14 cellular contexts compared by ENCODE assay signal in genomic region chr5:43315697-43316096, GRCh38. TPM values are rescaled to one million over a fixed set of nuclear protein-coding genes. Genes with fewer than 3 reads are reported as not detected.
A peak's percentile ranks its signal among the peaks of the same experiment; 100 is the strongest.
DNase-seq lines count a peak whose midpoint lies in the region; ATAC-seq and TF ChIP-seq lines count a peak whose summit lies in the region.
"Had no signal": no experiment of that assay in that cellular context is flagged by ENCODE, and none has a peak within 500 bp of the region (broad histone marks: within the 10 kb centered on the region; RNA-seq: fewer than 3 reads in every experiment).

No MANE protein-coding gene starts in this region.

- H3K79me2 ChIP-seq in mammary epithelial cell (ENCODE audit: insufficient read depth, low read length): peaks cover 25% of the 10 kb centered on the region

- no TSS peak for BruUV-seq in mammary epithelial cell (replicated peaks; lab: Mats Ljungman, UMichigan)

- dilution Hi-C loops in mammary epithelial cell (cut with HindIII; ENCODE audit: low sequenced_read_pairs): no loop called here

- intact Hi-C loops in mammary epithelial cell (cut with micrococcal nuclease) (loop anchor here (10.0 kb wide), 1 partner anchor 169 kb away; the partner anchor contains the start of gene TMEM267), breast epithelium (cut with DNase I; ENCODE audit: low total_unique reads) (no loop called here)
- intact Hi-C loops in activated CD4-positive, alpha-beta memory T cell treated with anti-CD3 and anti-CD28 coated beads for 36 hours (cut with micrococcal nuclease): loop anchor here (1.0 to 5.0 kb wide), 6 partner anchors 11 to 1492 kb away; partner anchors contain the start of genes MRPS30 and PAIP1

- H3K36me3 Mint-ChIP-seq in activated CD4-positive, alpha-beta memory T cell treated with anti-CD3 and anti-CD28 coated beads for 36 hours: peaks cover 35% of the 10 kb centered on the region
- H3K36me3 Mint-ChIP-seq in endodermal cell (ENCODE audit: low read depth): peaks cover 8% of the 10 kb centered on the region

- no peak for TF ChIP-seq POLR2A in breast epithelium (IDR thresholded peaks at IDR 0.05)

- TF ChIP-seq CTCF in mammary epithelial cell (conservative IDR thresholded peaks at IDR 0.05 in 1 of 2, IDR thresholded peaks at IDR 0.05 in 1 of 2; ENCODE audit: extremely low read depth in 1 of 2, insufficient read depth in 1 of 2, low read depth in 1 of 2, low read length in 2 of 2) (no peak), breast epithelium (IDR thresholded peaks at IDR 0.05) (no peak), endodermal cell (conservative IDR thresholded peaks at IDR 0.05) (no peak)

- H3K9me3 ChIP-seq in mammary epithelial cell (replicated peaks; ENCODE audit: insufficient read depth, low read length) (no peaks in the 10 kb centered on the region), breast epithelium (no peaks in the 10 kb centered on the region), endodermal cell (ENCODE audit: control insufficient read depth, low read length) (no peaks in the 10 kb centered on the region)
- H3K9me3 ChIP-seq: HAP-1 had no signal

- peaks cover 15% of the 10 kb centered on the region for H4K20me1 ChIP-seq in mammary epithelial cell (ENCODE audit: insufficient read depth, low read length)

- H3K4me1 Mint-ChIP-seq in activated CD4-positive, alpha-beta memory T cell treated with anti-CD3 and anti-CD28 coated beads for 36 hours (ENCODE audit: low read depth): peaks cover 51% of the 10 kb centered on the region
- peaks cover 22% of the 10 kb centered on the region for H3K4me1 Mint-ChIP-seq in endodermal cell

- H3K9me3 Mint-ChIP-seq in activated CD4-positive, alpha-beta memory T cell treated with anti-CD3 and anti-CD28 coated beads for 36 hours: peaks cover 18% of the 10 kb centered on the region
- no peaks in the 10 kb centered on the region for H3K9me3 Mint-ChIP-seq in endodermal cell

- H3K4me3 ChIP-seq in mammary epithelial cell (replicated peaks in 1 of 3; ENCODE audit: insufficient read depth in 1 of 3, low read depth in 2 of 3, low read length in 3 of 3) (no peak overlapping the region), breast epithelium (no peak overlapping the region), endodermal cell (ENCODE audit: low read length) (peak overlapping the region; percentile 46)
- H3K4me3 ChIP-seq: HAP-1 had no signal

- peak overlapping the region; percentile 54 for H3K27ac ChIP-seq in mammary epithelial cell (ENCODE audit: insufficient read depth, low read depth, low read length)
- no peak overlapping the region for H3K27ac ChIP-seq in breast epithelium
- no peak overlapping the region for H3K27ac ChIP-seq in endodermal cell (ENCODE audit: low read depth, low read length)
- H3K27ac ChIP-seq: parathyroid adenoma had no signal

- ATAC-seq in stimulated activated naive CD8-positive, alpha-beta T cell treated with anti-CD3 and anti-CD28 coated beads, Interleukin-15, Interleukin-2, amounts not matched to agents 100 U/mL and 50 U/mL, for 24 hours: no peak
- ATAC-seq in HG02759 (IDR thresholded peaks at IDR 0.05; ENCODE audit: unreplicated experiment) (no peak), esophagus mucosa (no peak)
- ATAC-seq: left colon had no signal

- no peak overlapping the region for H2AFZ ChIP-seq in mammary epithelial cell (ENCODE audit: low read depth, low read length)
- H2AFZ ChIP-seq: parathyroid adenoma had no signal

- H3K27me3 ChIP-seq in mammary epithelial cell (ENCODE audit: insufficient read depth, low read length) (no peaks in the 10 kb centered on the region), breast epithelium (no peaks in the 10 kb centered on the region), endodermal cell (ENCODE audit: control insufficient read depth, insufficient read depth, low read length, poor library complexity, severe bottlenecking) (no peaks in the 10 kb centered on the region)

- peak overlapping the region; percentile 17 for H3K4me2 ChIP-seq in mammary epithelial cell (ENCODE audit: insufficient read depth, low read depth, low read length)

- in situ Hi-C loops in mammary epithelial cell (cut with MboI; ENCODE audit: low sequenced_read_pairs in 2 of 2): loop anchor here in 1 of 2 donors (10.0 kb wide), 1 partner anchor 49 kb away; no protein-coding TSS in a partner anchor

- peak overlapping the region; percentile 94 for H3K27ac Mint-ChIP-seq in activated CD4-positive, alpha-beta memory T cell treated with anti-CD3 and anti-CD28 coated beads for 36 hours
- H3K27ac Mint-ChIP-seq in endodermal cell: no peak overlapping the region

- DNase-seq in mammary epithelial cell (no peak), breast epithelium (ENCODE audit: low spot score in 2 of 2) (no peak), endodermal cell (no peak), NCI-H187 (lab: John Stamatoyannopoulos, UW) (no peak)
- peak; percentile 72 for DNase-seq in activated CD4-positive, alpha-beta memory T cell treated with anti-CD3 and anti-CD28 coated beads for 36 hours
- peak; percentile 24 for DNase-seq in stimulated activated naive CD8-positive, alpha-beta T cell treated with anti-CD3 and anti-CD28 coated beads, Interleukin-15, Interleukin-2, amounts not matched to agents 100 U/mL and 50 U/mL, for 24 hours
- DNase-seq: activated B cell treated with CpG ODN at 0.5 μM for 24 hours, left colon, RPMI8226, substantia nigra had no signal

- CTCF ChIA-PET in mammary epithelial cell (lab: Charles Lee; ENCODE audit: low non-redundant PET): no interaction called here
- CTCF ChIA-PET in activated CD4-positive, alpha-beta memory T cell treated with anti-CD3 and anti-CD28 coated beads for 36 hours (lab: Charles Lee): interaction anchor here (1.0 to 3.1 kb wide), 5 partner anchors 10 to 210 kb away, joined by 3 to 8 read pairs (median 3); partner anchors contain the start of gene TMEM267

- peaks cover 9% of the 10 kb centered on the region for H3K36me3 ChIP-seq in mammary epithelial cell (ENCODE audit: insufficient read depth, low read length)
- no peaks in the 10 kb centered on the region for H3K36me3 ChIP-seq in breast epithelium
- peaks cover 8% of the 10 kb centered on the region for H3K36me3 ChIP-seq in endodermal cell (ENCODE audit: control insufficient read depth, insufficient read depth, low read length)
- H3K36me3 ChIP-seq: HAP-1 had no signal

- 92% methylated on average over 4 of the region's 4 CpGs for WGBS in mammary epithelial cell (ENCODE audit: low coverage, missing lambda C conversion rate)
- WGBS in endodermal cell (ENCODE audit: insufficient coverage in 1 of 2, insufficient read length in 1 of 2), 2 experiments: 100% methylated on average over 3 to 4 of the region's 4 CpGs

- peak overlapping the region; percentile 54 for H3K4me3 Mint-ChIP-seq in activated CD4-positive, alpha-beta memory T cell treated with anti-CD3 and anti-CD28 coated beads for 36 hours
- no peak overlapping the region for H3K4me3 Mint-ChIP-seq in endodermal cell
- H3K4me3 Mint-ChIP-seq: activated B cell treated with CpG ODN at 0.5 μM for 24 hours had no signal

- H3K9ac ChIP-seq in mammary epithelial cell (ENCODE audit: insufficient read depth, low read length) (no peak overlapping the region), endodermal cell (ENCODE audit: extremely low read depth, low read length, poor library complexity, severe bottlenecking) (no peak overlapping the region)
- H3K9ac ChIP-seq: parathyroid adenoma had no signal

- peaks cover 2% of the 10 kb centered on the region for H3K27me3 Mint-ChIP-seq in activated CD4-positive, alpha-beta memory T cell treated with anti-CD3 and anti-CD28 coated beads for 36 hours
- no peaks in the 10 kb centered on the region for H3K27me3 Mint-ChIP-seq in endodermal cell (ENCODE audit: insufficient read depth)
- H3K27me3 Mint-ChIP-seq: activated B cell treated with CpG ODN at 0.5 μM for 24 hours had no signal

- POLR2A ChIA-PET in activated CD4-positive, alpha-beta memory T cell treated with anti-CD3 and anti-CD28 coated beads for 36 hours (lab: Charles Lee): interaction anchor here (1.0 to 1.3 kb wide), 5 partner anchors 11 to 195 kb away, joined by 3 to 13 read pairs (median 6); partner anchors contain the start of genes TMEM267 and ZNF131

- peaks cover 25% of the 10 kb centered on the region for H3K4me1 ChIP-seq in mammary epithelial cell (ENCODE audit: insufficient read depth, low read length)
- peaks cover 0 to 10% of the 10 kb centered on the region in 2 donors for H3K4me1 ChIP-seq in breast epithelium
- peaks cover 2% of the 10 kb centered on the region for H3K4me1 ChIP-seq in endodermal cell (ENCODE audit: control insufficient read depth, insufficient read depth, low read length)
- H3K4me1 ChIP-seq: parathyroid adenoma had no signal

RNA-seq across cellular contexts. Expression of gene HMGCS1, which starts 2.5 kb away (rescaled TPM):
- total RNA-seq in mammary epithelial cell (100 to 1,000 TPM in 1 of 2 donors, 10 to 100 TPM in 1; 68.8 to 218 TPM), breast epithelium (10 to 100 TPM; 13.9 to 36.6 (median 26.5) TPM), endodermal cell (100 to 1,000 TPM; 142 to 176 TPM), esophagus mucosa (307 TPM)
- polyA plus RNA-seq in mammary epithelial cell: 148 TPM
- 191 TPM for polyA minus RNA-seq in mammary epithelial cell
- 100 to 1,000 TPM; 158 to 162 TPM for total RNA-seq in activated CD4-positive, alpha-beta memory T cell treated with anti-CD3 and anti-CD28 coated beads for 36 hours
- polyA plus RNA-seq in endodermal cell (2013, experiment 1 of 2): 616 TPM
- 649 TPM for polyA plus RNA-seq in endodermal cell (2013, experiment 2 of 2)

Comparison
In these comparisons a context has a peak if more than half of its experiments do, and no peak if none do; other contexts are left out.
1. DNase-seq: peak in activated CD4-positive, alpha-beta memory T cell treated with anti-CD3 and anti-CD28 coated beads for 36 hours (single experiment) and stimulated activated naive CD8-positive, alpha-beta T cell treated with anti-CD3 and anti-CD28 coated beads, Interleukin-15, Interleukin-2, amounts not matched to agents 100 U/mL and 50 U/mL, for 24 hours (single experiment); none in mammary epithelial cell (single experiment), breast epithelium (0 of 2), endodermal cell (single experiment) and NCI-H187 (0 of 2).